In genomic region chr12:52041695-52042123, GRCh38 we compare ENCODE assay signal across 8 cellular contexts. TPM values are rescaled to one million over a fixed set of nuclear protein-coding genes. Genes with fewer than 3 reads are reported as not detected.
DNase-seq lines count a peak whose midpoint lies in the region; ATAC-seq and TF ChIP-seq lines count a peak whose summit lies in the region.

No MANE protein-coding gene starts in this region.

- no peaks in the 10 kb centered on the region for H3K9me3 Mint-ChIP-seq in CD8-positive, alpha-beta T cell
- H3K9me3 Mint-ChIP-seq in naive thymus-derived CD8-positive, alpha-beta T cell = no peaks in the 10 kb centered on the region
- H3K9me3 Mint-ChIP-seq in nephron progenitor cell = no peaks in the 10 kb centered on the region

- intact Hi-C loops in CD8-positive, alpha-beta T cell (cut with DNase I, micrococcal nuclease) = no loop called here
- intact Hi-C loops in body of pancreas (cut with DNase I) = no loop called here

- peak in 5 of 7 experiments; percentile 41 to 77 (median 57) for DNase-seq in CD8-positive, alpha-beta T cell
- DNase-seq in LHCN-M2 (ENCODE audit: low read depth) = peak; percentile 34
- DNase-seq in body of pancreas = peak in 2 of 4 donors; percentile 58 to 80
- peak; percentile 44 to 87 (median 70) for DNase-seq in naive thymus-derived CD8-positive, alpha-beta T cell
- no peak for DNase-seq in DMS53 treated with DMSO at 0.1 percent for 48 hours (lab: John Stamatoyannopoulos, UW; ENCODE audit: unreplicated experiment)
- no peak for DNase-seq in nephron progenitor cell

- H3K4me1 ChIP-seq in CD8-positive, alpha-beta T cell (ENCODE audit: insufficient read depth, low read length) = peaks cover 38% of the 10 kb centered on the region
- H3K4me1 ChIP-seq in body of pancreas = peaks cover 56% of the 10 kb centered on the region

- WGBS in body of pancreas, 2 donors = 41 to 61% methylated on average over 6 of the region's 6 CpGs

- H3K4me1 Mint-ChIP-seq in CD8-positive, alpha-beta T cell (ENCODE audit: low read depth) = peaks cover 23% of the 10 kb centered on the region
- H3K4me1 Mint-ChIP-seq in naive thymus-derived CD8-positive, alpha-beta T cell = peaks cover 20 to 74% (median 41%) of the 10 kb centered on the region in 4 donors
- peaks cover 23% of the 10 kb centered on the region for H3K4me1 Mint-ChIP-seq in nephron progenitor cell

- no peaks in the 10 kb centered on the region for H3K36me3 ChIP-seq in CD8-positive, alpha-beta T cell (ENCODE audit: insufficient read depth, low read length)
- H3K36me3 ChIP-seq in body of pancreas (replicated peaks in 1 of 2; ENCODE audit: insufficient read depth in 1 of 2, low read depth in 2 of 2) = no peaks in the 10 kb centered on the region

- H3K9me3 ChIP-seq in CD8-positive, alpha-beta T cell (ENCODE audit: low read length) = no peaks in the 10 kb centered on the region
- H3K9me3 ChIP-seq in body of pancreas = no peaks in the 10 kb centered on the region

- POLR2A ChIA-PET in CD8-positive, alpha-beta T cell (lab: Charles Lee) = interaction anchor here (0.8 to 1.6 kb wide), 4 partner anchors 9 to 39 kb away, joined by 3 read pairs; no protein-coding TSS in a partner anchor
- POLR2A ChIA-PET in naive thymus-derived CD8-positive, alpha-beta T cell (lab: Charles Lee) = interaction anchor here (0.6 to 2.0 kb wide), 8 partner anchors 9 to 82 kb away, joined by 3 to 12 read pairs (median 6); partner anchors contain the start of genes ATG101 and NR4A1

- no peak for TF ChIP-seq POLR2A in body of pancreas (IDR thresholded peaks at IDR 0.05)

- H3K4me3 Mint-ChIP-seq in CD8-positive, alpha-beta T cell = peak overlapping the region; percentile 66
- H3K4me3 Mint-ChIP-seq in naive thymus-derived CD8-positive, alpha-beta T cell = peak overlapping the region; percentile 52 to 88 (median 71)
- H3K4me3 Mint-ChIP-seq in nephron progenitor cell = no peak overlapping the region

- H3K27me3 Mint-ChIP-seq in CD8-positive, alpha-beta T cell (ENCODE audit: low read depth) = no peaks in the 10 kb centered on the region
- H3K27me3 Mint-ChIP-seq in naive thymus-derived CD8-positive, alpha-beta T cell = peaks cover 0 to 1% (median 0%) of the 10 kb centered on the region in 5 donors
- H3K27me3 Mint-ChIP-seq in nephron progenitor cell (ENCODE audit: low read depth, poor library complexity) = peaks cover 9% of the 10 kb centered on the region

- H3K27ac Mint-ChIP-seq in CD8-positive, alpha-beta T cell = no peak overlapping the region
- peak overlapping the region; percentile 61 to 93 (median 87) for H3K27ac Mint-ChIP-seq in naive thymus-derived CD8-positive, alpha-beta T cell
- no peak overlapping the region for H3K27ac Mint-ChIP-seq in nephron progenitor cell

- no peaks in the 10 kb centered on the region for H3K36me3 Mint-ChIP-seq in CD8-positive, alpha-beta T cell
- no peaks in the 10 kb centered on the region for H3K36me3 Mint-ChIP-seq in naive thymus-derived CD8-positive, alpha-beta T cell
- no peaks in the 10 kb centered on the region for H3K36me3 Mint-ChIP-seq in nephron progenitor cell (ENCODE audit: low read depth)

- H3K4me3 ChIP-seq in CD8-positive, alpha-beta T cell (ENCODE audit: low read depth, low read length) = no peak overlapping the region
- no peak overlapping the region for H3K4me3 ChIP-seq in body of pancreas

- H3K27me3 ChIP-seq in CD8-positive, alpha-beta T cell (ENCODE audit: insufficient read depth, low read length) = no peaks in the 10 kb centered on the region
- H3K27me3 ChIP-seq in body of pancreas = no peaks in the 10 kb centered on the region

- CTCF ChIA-PET in CD8-positive, alpha-beta T cell (lab: Charles Lee) = interaction anchor here (0.9 to 47.8 kb wide), 2 partner anchors 27 to 34 kb away, joined by 3 to 1615 read pairs; partner anchors contain the start of genes ATG101 and TAMALIN

- H3K27ac ChIP-seq in CD8-positive, alpha-beta T cell (ENCODE audit: low read depth, low read length) = no peak overlapping the region
- H3K27ac ChIP-seq in body of pancreas = peak overlapping the region; percentile 26 to 93 (median 66)

- TF ChIP-seq CTCF in CD8-positive, alpha-beta T cell (IDR thresholded peaks at IDR 0.05) = peak; percentile 14
- TF ChIP-seq CTCF in body of pancreas (IDR thresholded peaks at IDR 0.05) = no peak
- no peak for TF ChIP-seq CTCF in nephron progenitor cell (IDR thresholded peaks at IDR 0.05)

- ATAC-seq in CD8-positive, alpha-beta T cell = peak; percentile 69
- no peak for ATAC-seq in body of pancreas
- ATAC-seq in naive thymus-derived CD8-positive, alpha-beta T cell = peak; percentile 65 to 80
- ATAC-seq in GM21381 (IDR thresholded peaks at IDR 0.05; ENCODE audit: unreplicated experiment) = no peak
- ATAC-seq in GM21390 (IDR thresholded peaks at IDR 0.05; ENCODE audit: unreplicated experiment) = no peak

RNA-seq across cellular contexts. Expression of gene NR4A1, which starts 9.5 kb away (rescaled TPM):
- total RNA-seq in CD8-positive, alpha-beta T cell = 10 to 100 TPM; 59.7 to 60.0 TPM
- total RNA-seq in LHCN-M2 (2014; rRNA removed) = 1.3 and 2.3 TPM in 2 replicates
- 1.1 TPM for polyA plus RNA-seq in LHCN-M2 (2012)
- total RNA-seq in body of pancreas = 100 to 1,000 TPM in 1 of 2 donors, 10 to 100 TPM in 1; 36.6 to 253 TPM
- total RNA-seq in naive thymus-derived CD8-positive, alpha-beta T cell = 1 to 10 TPM; 1.9 to 2.4 TPM
- under 1 TPM; 0.39 to 0.79 (median 0.45) TPM for polyA plus RNA-seq in naive thymus-derived CD8-positive, alpha-beta T cell

RNA-seq across cellular contexts. Expression of gene ATG101, which starts 28.1 kb away (rescaled TPM):
- total RNA-seq in CD8-positive, alpha-beta T cell = 10 to 100 TPM; 19.1 to 19.3 TPM
- 69.2 and 70.4 TPM in 2 replicates for total RNA-seq in LHCN-M2 (2014; rRNA removed)
- 81.8 TPM for polyA plus RNA-seq in LHCN-M2 (2012)
- total RNA-seq in body of pancreas = 10 to 100 TPM; 25.7 to 25.9 TPM
- 10 to 100 TPM; 18.0 to 19.4 TPM for total RNA-seq in naive thymus-derived CD8-positive, alpha-beta T cell
- polyA plus RNA-seq in naive thymus-derived CD8-positive, alpha-beta T cell = 10 to 100 TPM; 17.6 to 28.8 (median 22.2) TPM

RNA-seq across cellular contexts. Expression of gene TAMALIN, which starts 35.0 kb away (rescaled TPM):
- total RNA-seq in CD8-positive, alpha-beta T cell = 100 to 1,000 TPM; 603 to 632 TPM
- total RNA-seq in LHCN-M2 (2014; rRNA removed) (1.8 and 4.5 TPM in 2 replicates), body of pancreas (10 to 100 TPM in 1 of 2 donors, 1 to 10 TPM in 1; 7.0 to 19.4 TPM)
- polyA plus RNA-seq in LHCN-M2 (2012) = 10.0 TPM
- 10 to 100 TPM; 35.7 to 36.5 TPM for total RNA-seq in naive thymus-derived CD8-positive, alpha-beta T cell
- 1 to 10 TPM; 2.0 to 5.2 (median 2.6) TPM for polyA plus RNA-seq in naive thymus-derived CD8-positive, alpha-beta T cell

RNA-seq across cellular contexts. Expression of gene SMIM41, which starts 37.8 kb away (rescaled TPM):
- total RNA-seq in CD8-positive, alpha-beta T cell = under 1 TPM in 1 of 2 experiments, not detected in 1; 0.22 TPM
- total RNA-seq in LHCN-M2 (2014; rRNA removed) = not detected in 2 replicates
- polyA plus RNA-seq in LHCN-M2 (2012) = 0.05 TPM
- total RNA-seq in body of pancreas = under 1 TPM; 0.26 to 0.66 TPM
- not detected for total RNA-seq in naive thymus-derived CD8-positive, alpha-beta T cell
- not detected for polyA plus RNA-seq in naive thymus-derived CD8-positive, alpha-beta T cell

Comparison
In these comparisons a context has a peak if more than half of its experiments do, and no peak if none do; other contexts are left out.
1. ATAC-seq: peak in CD8-positive, alpha-beta T cell (single experiment) and naive thymus-derived CD8-positive, alpha-beta T cell (2 of 2); none in body of pancreas (single experiment), GM21381 (single experiment) and GM21390 (single experiment).
2. DNase-seq: peak in CD8-positive, alpha-beta T cell (5 of 7), LHCN-M2 (single experiment) and naive thymus-derived CD8-positive, alpha-beta T cell (10 of 10); none in DMS53 treated with DMSO at 0.1 percent for 48 hours (single experiment) and nephron progenitor cell (single experiment).
3. H3K27ac Mint-ChIP-seq: peak in naive thymus-derived CD8-positive, alpha-beta T cell (10 of 10); none in CD8-positive, alpha-beta T cell (single experiment) and nephron progenitor cell (single experiment).
4. RNA of gene NR4A1, which starts 9.5 kb away (total RNA-seq): 36.6 to 253 TPM in body of pancreas and 59.7 to 60.0 TPM in CD8-positive, alpha-beta T cell; 1.9 to 2.4 TPM in naive thymus-derived CD8-positive, alpha-beta T cell and 1.3 to 2.3 TPM in LHCN-M2; every median in the first group is over 10 times any median in the second.
5. RNA of gene TAMALIN, which starts 35.0 kb away (total RNA-seq): 603 to 632 TPM in CD8-positive, alpha-beta T cell; 35.7 to 36.5 TPM in naive thymus-derived CD8-positive, alpha-beta T cell, 7.0 to 19.4 TPM in body of pancreas and 1.8 to 4.5 TPM in LHCN-M2; every median in the first group is over 10 times any median in the second.